8 cellular contexts compared by ENCODE assay signal in genomic region chr2:237434916-237435315, GRCh38. TPM values are rescaled to one million over a fixed set of nuclear protein-coding genes. Genes with fewer than 3 reads are reported as not detected.
DNase-seq lines count a peak whose midpoint lies in the region; ATAC-seq and TF ChIP-seq lines count a peak whose summit lies in the region.

No MANE protein-coding gene starts in this region.

- no peaks in the 10 kb centered on the region for H3K9me3 ChIP-seq in naive thymus-derived CD4-positive, alpha-beta T cell (ENCODE audit: control insufficient read depth in 2 of 3, low read length in 3 of 3)

- in situ Hi-C loops in GM13977 (cut with MboI; ENCODE audit: low pct_unique_long_range_greater_than_20kb, low sequenced_read_pairs, unreplicated experiment), result no loop called here

- POLR2A ChIA-PET in naive thymus-derived CD4-positive, alpha-beta T cell (lab: Charles Lee), result interaction anchor here (0.7 to 3.2 kb wide), 8 partner anchors 9 to 349 kb away, joined by 3 to 13 read pairs (median 4); no protein-coding TSS in a partner anchor

- no peaks in the 10 kb centered on the region for H3K27me3 Mint-ChIP-seq in naive thymus-derived CD4-positive, alpha-beta T cell
- no peaks in the 10 kb centered on the region for H3K27me3 Mint-ChIP-seq in stimulated activated naive CD8-positive, alpha-beta T cell treated with anti-CD3 and anti-CD28 coated beads, Interleukin-15, amount 100 ng/mL, for 72 hours

- H3K27ac Mint-ChIP-seq in naive thymus-derived CD4-positive, alpha-beta T cell, result peak overlapping the region; percentile 84 to 100 (median 95)
- H3K27ac Mint-ChIP-seq in stimulated activated naive CD8-positive, alpha-beta T cell treated with anti-CD3 and anti-CD28 coated beads, Interleukin-15, amount 100 ng/mL, for 72 hours, result no peak overlapping the region

- peaks cover 0 to 2% (median 0%) of the 10 kb centered on the region in 11 donors for H3K9me3 Mint-ChIP-seq in naive thymus-derived CD4-positive, alpha-beta T cell
- no peaks in the 10 kb centered on the region for H3K9me3 Mint-ChIP-seq in stimulated activated naive CD8-positive, alpha-beta T cell treated with anti-CD3 and anti-CD28 coated beads, Interleukin-15, amount 100 ng/mL, for 72 hours

- peak; percentile 29 for DNase-seq in GM12864 (ENCODE audit: low read depth)
- DNase-seq in NB4 (ENCODE audit: low read depth), result peak; percentile 88
- DNase-seq in activated effector memory CD4-positive, alpha-beta T cell treated with anti-CD3 and anti-CD28 coated beads, Interleukin-2, amount 50 U/mL, for 16 hours, result peak; percentile 92
- DNase-seq in naive thymus-derived CD4-positive, alpha-beta T cell, result peak; percentile 29 to 85 (median 71)
- DNase-seq in stimulated activated naive CD8-positive, alpha-beta T cell treated with anti-CD3 and anti-CD28 coated beads, Interleukin-15, amount 100 ng/mL, for 72 hours, result peak; percentile 64 to 79
- no peak for DNase-seq in NCI-H2227 treated with DMSO at 0.1 percent for 48 hours (lab: John Stamatoyannopoulos, UW)
- DNase-seq in cerebellar cortex (ENCODE audit: low spot score), result no peak
- DNase-seq in GM13977 (ENCODE audit: low spot score), result no peak

- no peak for TF ChIP-seq CTCF in GM12864 (IDR thresholded peaks at IDR 0.05; ENCODE audit: low read depth, low read length, missing control alignments)
- no peak for TF ChIP-seq CTCF in NB4 (IDR thresholded peaks at IDR 0.05; ENCODE audit: low read depth, low read length)
- TF ChIP-seq CTCF in GM13977 (IDR thresholded peaks at IDR 0.05; ENCODE audit: extremely low read depth, insufficient read depth, missing control alignments), result no peak

- no peaks in the 10 kb centered on the region for H3K36me3 ChIP-seq in naive thymus-derived CD4-positive, alpha-beta T cell (ENCODE audit: control insufficient read depth in 2 of 3, insufficient read depth in 3 of 3, low read length in 3 of 3)

- TF ChIP-seq POLR2A in NB4 (IDR thresholded peaks at IDR 0.05; ENCODE audit: extremely low read depth, insufficient read length), result no peak

- H3K27me3 ChIP-seq in naive thymus-derived CD4-positive, alpha-beta T cell (ENCODE audit: control insufficient read depth in 2 of 2, insufficient read depth in 2 of 2, low read length in 2 of 2), result no peaks in the 10 kb centered on the region

- no peaks in the 10 kb centered on the region for H3K36me3 Mint-ChIP-seq in naive thymus-derived CD4-positive, alpha-beta T cell

- H3K4me1 Mint-ChIP-seq in naive thymus-derived CD4-positive, alpha-beta T cell, result peaks cover 53 to 94% (median 91%) of the 10 kb centered on the region in 7 donors
- H3K4me1 Mint-ChIP-seq in stimulated activated naive CD8-positive, alpha-beta T cell treated with anti-CD3 and anti-CD28 coated beads, Interleukin-15, amount 100 ng/mL, for 72 hours, result peaks cover 98% of the 10 kb centered on the region

- peak overlapping the region; percentile 60 to 89 (median 81) for H3K4me3 Mint-ChIP-seq in naive thymus-derived CD4-positive, alpha-beta T cell
- H3K4me3 Mint-ChIP-seq in stimulated activated naive CD8-positive, alpha-beta T cell treated with anti-CD3 and anti-CD28 coated beads, Interleukin-15, amount 100 ng/mL, for 72 hours, result peak overlapping the region; percentile 68 to 69

- peaks cover 35 to 84% of the 10 kb centered on the region in 2 donors for H3K4me1 ChIP-seq in naive thymus-derived CD4-positive, alpha-beta T cell (ENCODE audit: control insufficient read depth in 2 of 2, insufficient read depth in 2 of 2, low read length in 2 of 2)

- intact Hi-C loops in naive thymus-derived CD4-positive, alpha-beta T cell (cut with micrococcal nuclease), result loop anchor here (1.0 to 5.0 kb wide), 5 partner anchors 14 to 627 kb away; partner anchors contain the start of gene SCLY (in 1 of the 2)

- CTCF ChIA-PET in naive thymus-derived CD4-positive, alpha-beta T cell (lab: Charles Lee), result interaction anchor here (2.8 to 3.0 kb wide), 3 partner anchors 12 to 41 kb away, joined by 9 to 37 read pairs (median 16); no protein-coding TSS in a partner anchor

- ATAC-seq in naive thymus-derived CD4-positive, alpha-beta T cell, result peak; percentile 83
- ATAC-seq in stimulated activated naive CD8-positive, alpha-beta T cell treated with anti-CD3 and anti-CD28 coated beads, Interleukin-15, amount 100 ng/mL, for 72 hours, result peak; percentile 77

- H3K27ac ChIP-seq in naive thymus-derived CD4-positive, alpha-beta T cell (ENCODE audit: low read depth, low read length), result peak overlapping the region; percentile 64

- H3K4me3 ChIP-seq in GM12864 (ENCODE audit: low read depth, low read length), result no peak overlapping the region
- H3K4me3 ChIP-seq in NB4 (ENCODE audit: low read depth, low read length), result no peak overlapping the region
- peak overlapping the region; percentile 44 for H3K4me3 ChIP-seq in naive thymus-derived CD4-positive, alpha-beta T cell (ENCODE audit: low read length)

RNA-seq across cellular contexts. Expression of gene COL6A3, which starts 21.0 kb away (rescaled TPM):
- 1 to 10 TPM; 1.6 to 3.1 (median 2.2) TPM for total RNA-seq in naive thymus-derived CD4-positive, alpha-beta T cell
- under 1 TPM; 0.02 to 0.74 TPM for polyA plus RNA-seq in naive thymus-derived CD4-positive, alpha-beta T cell

RNA-seq across cellular contexts. Expression of gene MLPH, which starts 52.1 kb away (rescaled TPM):
- not detected for total RNA-seq in naive thymus-derived CD4-positive, alpha-beta T cell
- polyA plus RNA-seq in naive thymus-derived CD4-positive, alpha-beta T cell, result not detected

Comparison
In these comparisons a context has a peak if more than half of its experiments do, and no peak if none do; other contexts are left out.
1. DNase-seq: peak in GM12864 (single experiment), NB4 (single experiment), activated effector memory CD4-positive, alpha-beta T cell treated with anti-CD3 and anti-CD28 coated beads, Interleukin-2, amount 50 U/mL, for 16 hours (single experiment), naive thymus-derived CD4-positive, alpha-beta T cell (9 of 9) and stimulated activated naive CD8-positive, alpha-beta T cell treated with anti-CD3 and anti-CD28 coated beads, Interleukin-15, amount 100 ng/mL, for 72 hours (2 of 2); none in NCI-H2227 treated with DMSO at 0.1 percent for 48 hours (single experiment), cerebellar cortex (single experiment) and GM13977 (single experiment).
2. H3K27ac Mint-ChIP-seq: peak in naive thymus-derived CD4-positive, alpha-beta T cell (9 of 9); none in stimulated activated naive CD8-positive, alpha-beta T cell treated with anti-CD3 and anti-CD28 coated beads, Interleukin-15, amount 100 ng/mL, for 72 hours (0 of 2).